8 cellular contexts compared by ENCODE assay signal in genomic region chr9:4491621-4491975, GRCh38. TPM values are rescaled to one million over a fixed set of nuclear protein-coding genes. Genes with fewer than 3 reads are reported as not detected.
DNase-seq lines count a peak whose midpoint lies in the region; ATAC-seq and TF ChIP-seq lines count a peak whose summit lies in the region.

No MANE protein-coding gene starts in this region.

- no peak for TF ChIP-seq POLR2A in ovary (IDR thresholded peaks at IDR 0.05)

- peak overlapping the region; percentile 46 for H3K4ac ChIP-seq in mesendoderm (ENCODE audit: low read depth, low read length)

- H3K27me3 ChIP-seq in H7 (ENCODE audit: control insufficient read depth, insufficient read depth, low read length), result peaks cover 22% of the 10 kb centered on the region
- no peaks in the 10 kb centered on the region for H3K27me3 ChIP-seq in mesendoderm (ENCODE audit: insufficient read depth, low read length, poor library complexity)
- no peaks in the 10 kb centered on the region for H3K27me3 ChIP-seq in ovary

- H3K36me3 ChIP-seq in H7 (replicated peaks; ENCODE audit: control insufficient read depth, insufficient read depth, low read length) (no peaks in the 10 kb centered on the region), mesendoderm (ENCODE audit: control insufficient read depth, insufficient read depth, low read length) (no peaks in the 10 kb centered on the region), ovary (no peaks in the 10 kb centered on the region)

- peak overlapping the region; percentile 93 for H3K4me3 Mint-ChIP-seq in chondrocyte (ENCODE audit: unreplicated experiment)

- H3K27ac Mint-ChIP-seq in chondrocyte (ENCODE audit: unreplicated experiment), result no peak overlapping the region

- peak overlapping the region; percentile 51 for H2BK120ac ChIP-seq in mesendoderm (ENCODE audit: low read depth, low read length)

- intact Hi-C loops in posterior vena cava (cut with DNase I) (no loop called here), ovary (cut with DNase I) (no loop called here)

- H3K9ac ChIP-seq in mesendoderm (ENCODE audit: low read length), result peak overlapping the region; percentile 37

- no peak overlapping the region for H3K23ac ChIP-seq in mesendoderm (ENCODE audit: low read length)

- no peak overlapping the region for H4K8ac ChIP-seq in mesendoderm (ENCODE audit: low read depth, low read length)

- H3K4me1 Mint-ChIP-seq in chondrocyte (ENCODE audit: low read depth), result peaks cover 22% of the 10 kb centered on the region

- no peaks in the 10 kb centered on the region for H3K9me3 Mint-ChIP-seq in chondrocyte (ENCODE audit: low read depth)

- H2BK5ac ChIP-seq in mesendoderm (ENCODE audit: low read length), result no peak overlapping the region

- no peak overlapping the region for H2BK15ac ChIP-seq in mesendoderm (replicated peaks; ENCODE audit: low read depth)

- H3K36me3 Mint-ChIP-seq in chondrocyte (ENCODE audit: low read depth), result peaks cover 2% of the 10 kb centered on the region

- H3K4me2 ChIP-seq in mesendoderm (ENCODE audit: low read length), result peak overlapping the region; percentile 90

- H3K9me3 ChIP-seq in ovary, result no peaks in the 10 kb centered on the region

- WGBS in mesendoderm (ENCODE audit: extremely low coverage, insufficient coverage, low lambda C conversion rate), result no CpG with 5 or more reads among the region's 7 CpGs
- WGBS in ovary, 3 donors, result 48 to 57% (median 56%) methylated on average over 7 of the region's 7 CpGs

- no peak for DNase-seq in AG10803 (ENCODE audit: low read depth)
- peak; percentile 71 for DNase-seq in H7
- no peak for DNase-seq in chondrocyte (ENCODE audit: low spot score)
- DNase-seq in mesendoderm, result peak; percentile 95
- no peak for DNase-seq in posterior vena cava (ENCODE audit: low spot score)
- no peak for DNase-seq in ovary
- no peak for DNase-seq in activated CD4-positive, alpha-beta T cell treated with anti-CD3 and anti-CD28 coated beads, Interleukin-2, amount 50 U/mL, for 48 hours

- H3K27ac ChIP-seq in mesendoderm (ENCODE audit: low read depth, low read length) (peak overlapping the region; percentile 89), ovary (no peak overlapping the region)

- H4K5ac ChIP-seq in mesendoderm (ENCODE audit: low read length), result no peak overlapping the region

- TF ChIP-seq CTCF in AG10803 (conservative IDR thresholded peaks at IDR 0.05; ENCODE audit: low read length), result no peak
- TF ChIP-seq CTCF in chondrocyte (IDR thresholded peaks at IDR 0.05), result no peak
- TF ChIP-seq CTCF in ovary (IDR thresholded peaks at IDR 0.05), result no peak

- H3K79me1 ChIP-seq in mesendoderm (ENCODE audit: low read length), result no peaks in the 10 kb centered on the region

- H2AK5ac ChIP-seq in mesendoderm (ENCODE audit: low read length), result no peak overlapping the region

- peak overlapping the region; percentile 28 for H3K18ac ChIP-seq in mesendoderm (ENCODE audit: low read length)

- no peaks in the 10 kb centered on the region for H3K79me2 ChIP-seq in mesendoderm (ENCODE audit: control insufficient read depth, insufficient read depth, low read length)

- TF ChIP-seq EP300 in ovary (IDR thresholded peaks at IDR 0.05), result no peak

- H3K4me1 ChIP-seq in mesendoderm (ENCODE audit: control insufficient read depth, low read depth, low read length), result peaks cover 2% of the 10 kb centered on the region
- H3K4me1 ChIP-seq in ovary (ENCODE audit: insufficient read depth), result peaks cover 2% of the 10 kb centered on the region

- H3K27me3 Mint-ChIP-seq in chondrocyte (ENCODE audit: low read depth), result peaks cover 2% of the 10 kb centered on the region

- H3K4me3 ChIP-seq in AG10803 (ENCODE audit: low read length) (peak overlapping the region; percentile 74), H7 (ENCODE audit: insufficient read depth, low read depth, low read length) (peak overlapping the region; percentile 89), mesendoderm (ENCODE audit: low read length) (no peak overlapping the region), ovary (no peak overlapping the region)

- peak overlapping the region; percentile 88 for H3K56ac ChIP-seq in mesendoderm (ENCODE audit: low read length)

- no peak for ATAC-seq in GM19395 (IDR thresholded peaks at IDR 0.05; ENCODE audit: unreplicated experiment)

RNA-seq across cellular contexts. Expression of gene SLC1A1, which starts 1.3 kb away (rescaled TPM):
- 5.2 and 11.6 TPM in 2 replicates for total RNA-seq in H7 (2014; rRNA removed; shearing (Covaris generic))
- total RNA-seq in chondrocyte (7.1 to 11.0 TPM (median 10.2 TPM) in 3 replicates), posterior vena cava (1 to 10 TPM; 2.5 to 4.2 TPM), ovary (1 to 10 TPM in 5 of 7 donors, under 1 TPM in 2; 0.76 to 1.7 (median 1.4) TPM)
- 7.0 TPM for polyA plus RNA-seq in mesendoderm (2013, experiment 1 of 2)
- 7.3 TPM for polyA plus RNA-seq in mesendoderm (2013, experiment 2 of 2)
- polyA plus RNA-seq in ovary, result 1 to 10 TPM; 1.7 to 3.1 TPM

Comparison
In these comparisons a context has a peak if more than half of its experiments do, and no peak if none do; other contexts are left out.
1. DNase-seq: peak in H7 (single experiment) and mesendoderm (single experiment); none in AG10803 (single experiment), chondrocyte (single experiment), posterior vena cava (single experiment), ovary (0 of 5) and activated CD4-positive, alpha-beta T cell treated with anti-CD3 and anti-CD28 coated beads, Interleukin-2, amount 50 U/mL, for 48 hours (0 of 2).
2. H3K4me3 ChIP-seq: peak in AG10803 (single experiment) and H7 (single experiment); none in mesendoderm (single experiment) and ovary (single experiment).